Comparison of ENCODE assay signal across 10 cellular contexts in the genomic region with DNA sequence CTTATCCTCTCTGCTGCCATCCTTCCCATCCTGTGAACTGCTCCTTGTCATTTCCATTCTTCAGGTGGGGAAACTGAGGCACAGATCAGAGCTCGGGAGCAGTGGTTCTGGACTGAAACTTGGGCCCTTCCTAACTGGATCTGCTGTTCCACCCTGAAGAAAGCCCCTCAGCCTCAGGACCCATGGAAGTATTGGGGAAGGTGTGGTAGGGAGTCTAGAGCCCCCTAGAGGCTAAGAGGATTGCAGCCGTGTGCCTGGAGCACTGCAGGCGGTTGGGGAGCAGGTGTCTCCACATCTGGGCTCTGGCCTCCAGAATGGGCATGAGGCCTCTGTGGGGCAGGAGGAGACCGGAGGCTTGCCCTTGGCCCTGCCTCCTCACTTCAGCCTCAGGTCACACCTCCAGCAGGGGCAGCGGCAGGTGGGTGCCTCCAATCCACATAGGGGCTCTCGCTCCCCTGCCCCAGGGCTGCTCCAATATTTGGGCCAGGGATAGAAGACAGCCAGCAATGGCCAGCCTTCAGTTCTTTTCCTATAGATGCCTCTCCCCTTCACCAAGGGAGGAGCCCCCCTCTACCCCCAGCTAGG. TPM values are rescaled to one million over a fixed set of nuclear protein-coding genes. Genes with fewer than 3 reads are reported as not detected.
DNase-seq lines count a peak whose midpoint lies in the region; ATAC-seq, FAIRE-seq and TF ChIP-seq lines count a peak whose summit lies in the region.
"Had no signal": no experiment of that assay in that cellular context is flagged by ENCODE, and none has a peak within 500 bp of the region (broad histone marks: within the 10 kb centered on the region; RNA-seq: fewer than 3 reads in every experiment).

No MANE protein-coding gene starts in this region.

- CTCF ChIA-PET in GM10248 (lab: Yijun Ruan, JAX): interaction anchor here (0.9 to 1.8 kb wide), 8 partner anchors 9 to 169 kb away, joined by 3 to 9 read pairs (median 4); no protein-coding TSS in a partner anchor
- CTCF ChIA-PET in HepG2 (lab: Yijun Ruan, JAX; ENCODE audit: low intra/inter-chr PET ratio, low total read pairs): no interaction called here

- POLR2A ChIA-PET in GM10248 (lab: Yijun Ruan, JAX): no interaction called here
- POLR2A ChIA-PET in HepG2 (lab: Yijun Ruan, JAX): no interaction called here

- ATAC-seq in HepG2: peak; percentile 50
- ATAC-seq in activated T-cell treated with anti-CD3 and anti-CD28 coated beads, Interleukin-2, amount 50 U/mL, for 4 hours: no peak
- ATAC-seq: effector memory CD8-positive, alpha-beta T cell had no signal

- H2AFZ ChIP-seq in HepG2 (ENCODE audit: low read length): no peak overlapping the region

- 0 out of 2 replicates have a peak, but pooled peaks cover 2% of the 10 kb centered on the region for H3K4me1 ChIP-seq in HepG2 (ENCODE audit: insufficient read depth, low read length)

- H3K4me3 ChIP-seq in astrocyte of the cerebellum (ENCODE audit: low read depth, low read length): no peak overlapping the region
- H3K4me3 ChIP-seq in HepG2 (replicated peaks in 1 of 3; ENCODE audit: insufficient read depth in 1 of 3, low read depth in 2 of 3, low read length in 3 of 3): no peak overlapping the region

- H3K4me3 Mint-ChIP-seq in activated T-cell treated with anti-CD3 and anti-CD28 coated beads, Interleukin-2, amount 50 U/mL, for 4 hours: no peak overlapping the region
- H3K4me3 Mint-ChIP-seq: effector memory CD8-positive, alpha-beta T cell had no signal

- in situ Hi-C loops in astrocyte of the cerebellum (cut with HindIII; ENCODE audit: low sequenced_read_pairs): no loop called here
- in situ Hi-C loops in HepG2 (cut with HindIII; ENCODE audit: extremely low pct_ligation_motif_present, low pct_unique_long_range_greater_than_20kb): no loop called here

- 40% methylated on average over 4 of the region's 6 CpGs for WGBS in HepG2 (ENCODE audit: low lambda C conversion rate)

- no peaks in the 10 kb centered on the region for H3K36me3 ChIP-seq in HepG2 (replicated peaks in 1 of 2; ENCODE audit: control insufficient read depth in 1 of 2, insufficient read depth in 2 of 2, low read length in 2 of 2)

- intact Hi-C loops in HepG2 (cut with micrococcal nuclease; ENCODE audit: unreplicated experiment): no loop called here

- no peaks in the 10 kb centered on the region for H3K9me3 Mint-ChIP-seq in activated T-cell treated with anti-CD3 and anti-CD28 coated beads, Interleukin-2, amount 50 U/mL, for 4 hours
- H3K9me3 Mint-ChIP-seq: effector memory CD8-positive, alpha-beta T cell had no signal

- H3K4me2 ChIP-seq in HepG2 (ENCODE audit: low read depth, low read length): no peak overlapping the region

- FAIRE-seq in HepG2 (lab: Jason Lieb, UNC) (no peak), RCC 7860 (lab: Jason Lieb, UNC) (no peak)

- no peaks in the 10 kb centered on the region for H3K36me3 Mint-ChIP-seq in activated T-cell treated with anti-CD3 and anti-CD28 coated beads, Interleukin-2, amount 50 U/mL, for 4 hours (ENCODE audit: insufficient read depth)

- BruUV-seq in HepG2 (replicated peaks; lab: Mats Ljungman, UMichigan): no TSS peak

- H3K27ac ChIP-seq in HepG2 (ENCODE audit: extremely low read length, insufficient read depth, low read length): no peak overlapping the region

- TF ChIP-seq EP300 in HepG2 (IDR thresholded peaks at IDR 0.05; ENCODE audit: low read depth in 2 of 2, low read length in 2 of 2) (no peak), HepG2 (CRISPR knock-in tag; IDR thresholded peaks at IDR 0.05; ENCODE audit: borderline replicate concordance) (no peak)

- DNase-seq in GM10248 (ENCODE audit: extremely low spot score) (no peak), HuH-7 (ENCODE audit: low spot score) (peak; percentile 72), astrocyte of the cerebellum (ENCODE audit: low read depth) (no peak), HepG2 (ENCODE audit: low spot score) (no peak), RCC 7860 (ENCODE audit: low spot score) (no peak), amniotic stem cell (lab: John Stamatoyannopoulos, UW) (no peak)
- no peak for DNase-seq in activated T-cell treated with anti-CD3 and anti-CD28 coated beads, Interleukin-2, amount 50 U/mL, for 4 hours
- DNase-seq: activated gamma-delta T cell; effector memory CD8-positive, alpha-beta T cell had no signal

- peaks cover 23% of the 10 kb centered on the region for H3K27me3 Mint-ChIP-seq in activated T-cell treated with anti-CD3 and anti-CD28 coated beads, Interleukin-2, amount 50 U/mL, for 4 hours (ENCODE audit: low read depth)

- TF ChIP-seq RAD21 in HepG2 (CRISPR knock-in tag; IDR thresholded peaks at IDR 0.05): no peak

- TF ChIP-seq POLR2A in HepG2 (IDR thresholded peaks at IDR 0.05; ENCODE audit: insufficient read depth in 1 of 2, low read depth in 2 of 2, low read length in 2 of 2): no peak

- H3K79me2 ChIP-seq in HepG2 (ENCODE audit: insufficient read depth, low read length): no peaks in the 10 kb centered on the region

- no peaks in the 10 kb centered on the region for H3K9me3 ChIP-seq in HepG2 (ENCODE audit: low read length)

- TF ChIP-seq CTCF in GM10248 (IDR thresholded peaks at IDR 0.05; ENCODE audit: control extremely low read depth, extremely low read depth, low read depth, missing control alignments) (peak; percentile 49), astrocyte of the cerebellum (IDR thresholded peaks at IDR 0.05; ENCODE audit: low read depth, low read length, missing control alignments) (peak; percentile 41), HepG2 (CRISPR knock-in tag; IDR thresholded peaks at IDR 0.05) (peak; percentile 68)

- H3K4me1 Mint-ChIP-seq in activated T-cell treated with anti-CD3 and anti-CD28 coated beads, Interleukin-2, amount 50 U/mL, for 4 hours (ENCODE audit: low read depth): no peaks in the 10 kb centered on the region

- H3K27me3 ChIP-seq in HepG2 (ENCODE audit: control insufficient read depth in 1 of 2, insufficient read depth in 2 of 2, low read length in 2 of 2): peaks cover 12 to 72% of the 10 kb centered on the region in 2 experiments

- H4K20me1 ChIP-seq in HepG2 (ENCODE audit: insufficient read depth, low read length): no peaks in the 10 kb centered on the region

- H3K9ac ChIP-seq in HepG2 (ENCODE audit: insufficient read depth, low read depth, low read length): no peak overlapping the region

TF ChIP-seq in HepG2, 621 proteins besides CTCF, POLR2A, EP300 and RAD21 (continues in another document):
- TF ChIP-seq ZNF263 (CRISPR knock-in tag; IDR thresholded peaks at IDR 0.05) (peak; percentile 82), ZIK1 (CRISPR knock-in tag; IDR thresholded peaks at IDR 0.05; ENCODE audit: borderline replicate concordance, low read depth) (no peak), STAG1 (CRISPR knock-in tag; IDR thresholded peaks at IDR 0.05) (peak; percentile 45)

RNA-seq across cellular contexts. Expression of a gene that starts 28.1 kb away (rescaled TPM):
- not detected in 2 replicates for total RNA-seq in HepG2 (2016; rRNA removed; fragmentation: Illumina TruSeq; extraction: Trizol)
- total RNA-seq in HepG2 (2016; cell fraction: cytosol; rRNA removed; fragmentation: Illumina TruSeq; extraction: Trizol; ENCODE audit: low read depth): not detected in 2 replicates
- not detected in 2 replicates for total RNA-seq in HepG2 (2016; cell fraction: insoluble cytoplasmic fraction; rRNA removed; fragmentation: Illumina TruSeq; extraction: Trizol)
- total RNA-seq in HepG2 (2016; cell fraction: membrane; rRNA removed; fragmentation: Illumina TruSeq; extraction: Trizol): not detected in 2 replicates
- not detected in 2 replicates for total RNA-seq in HepG2 (2016; cell fraction: nucleus; rRNA removed; fragmentation: Illumina TruSeq; extraction: Trizol)
- not detected in 2 replicates for polyA plus RNA-seq in HepG2 (2011; rRNA removed)
- not detected in 2 replicates for polyA plus RNA-seq in HepG2 (2011; cell fraction: cytosol; rRNA removed)
- polyA plus RNA-seq in HepG2 (2011; cell fraction: nucleus; rRNA removed): not detected in 2 replicates
- polyA plus RNA-seq in HepG2 (2012): not detected in 2 replicates
- polyA plus RNA-seq in HepG2 (2016; cell fraction: cytosol; fragmentation: Illumina TruSeq; extraction: Trizol; ENCODE audit: low read depth): not detected in 2 replicates
- not detected in 2 replicates for polyA plus RNA-seq in HepG2 (2016; cell fraction: insoluble cytoplasmic fraction; fragmentation: Illumina TruSeq; extraction: Trizol; ENCODE audit: low read depth)
- not detected in 2 replicates for polyA plus RNA-seq in HepG2 (2016; cell fraction: membrane; fragmentation: Illumina TruSeq; extraction: Trizol; ENCODE audit: low read depth)
- not detected in 2 replicates for polyA plus RNA-seq in HepG2 (2016; cell fraction: nucleus; fragmentation: Illumina TruSeq; extraction: Trizol; ENCODE audit: insufficient read depth, low read depth)
- not detected in 2 replicates for polyA minus RNA-seq in HepG2 (2011; rRNA and poly(A)+ RNA removed; ENCODE audit: low replicate concordance)
- polyA minus RNA-seq in HepG2 (2011; cell fraction: cytosol; rRNA and poly(A)+ RNA removed): not detected in 2 replicates
- not detected in 2 replicates for polyA minus RNA-seq in HepG2 (2011; cell fraction: nucleus; rRNA and poly(A)+ RNA removed)
- total RNA-seq in activated T-cell treated with anti-CD3 and anti-CD28 coated beads, Interleukin-2, amount 50 U/mL, for 4 hours: not detected
- total RNA-seq: NCI-H460 had no signal

RNA-seq across cellular contexts. Expression of a gene that starts 54.4 kb away (rescaled TPM):
- 4.7 and 6.2 TPM in 2 replicates for total RNA-seq in HepG2 (2016; rRNA removed; fragmentation: Illumina TruSeq; extraction: Trizol)
- total RNA-seq in HepG2 (2016; cell fraction: cytosol; rRNA removed; fragmentation: Illumina TruSeq; extraction: Trizol; ENCODE audit: low read depth): 1.6 and 1.7 TPM in 2 replicates
- 3.4 and 6.3 TPM in 2 replicates for total RNA-seq in HepG2 (2016; cell fraction: insoluble cytoplasmic fraction; rRNA removed; fragmentation: Illumina TruSeq; extraction: Trizol)
- total RNA-seq in HepG2 (2016; cell fraction: membrane; rRNA removed; fragmentation: Illumina TruSeq; extraction: Trizol): 4.7 and 5.3 TPM in 2 replicates
- total RNA-seq in HepG2 (2016; cell fraction: nucleus; rRNA removed; fragmentation: Illumina TruSeq; extraction: Trizol): 5.3 and 7.2 TPM in 2 replicates
- 3.4 and 3.5 TPM in 2 replicates for polyA plus RNA-seq in HepG2 (2011; rRNA removed)
- polyA plus RNA-seq in HepG2 (2011; cell fraction: cytosol; rRNA removed): 2.0 and 3.5 TPM in 2 replicates
- polyA plus RNA-seq in HepG2 (2011; cell fraction: nucleus; rRNA removed): 9.7 and 17.3 TPM in 2 replicates
- polyA plus RNA-seq in HepG2 (2012): 2.2 and 2.3 TPM in 2 replicates
- polyA plus RNA-seq in HepG2 (2016; cell fraction: cytosol; fragmentation: Illumina TruSeq; extraction: Trizol; ENCODE audit: low read depth): 1.4 and 2.2 TPM in 2 replicates
- polyA plus RNA-seq in HepG2 (2016; cell fraction: insoluble cytoplasmic fraction; fragmentation: Illumina TruSeq; extraction: Trizol; ENCODE audit: low read depth): 9.5 and 11.1 TPM in 2 replicates
- 4.3 and 4.5 TPM in 2 replicates for polyA plus RNA-seq in HepG2 (2016; cell fraction: membrane; fragmentation: Illumina TruSeq; extraction: Trizol; ENCODE audit: low read depth)
- 16.4 and 19.9 TPM in 2 replicates for polyA plus RNA-seq in HepG2 (2016; cell fraction: nucleus; fragmentation: Illumina TruSeq; extraction: Trizol; ENCODE audit: insufficient read depth, low read depth)
- polyA minus RNA-seq in HepG2 (2011; rRNA and poly(A)+ RNA removed; ENCODE audit: low replicate concordance): 4.7 and 24.9 TPM in 2 replicates
- polyA minus RNA-seq in HepG2 (2011; cell fraction: cytosol; rRNA and poly(A)+ RNA removed): 3.4 and 3.9 TPM in 2 replicates
- 1.2 and 5.0 TPM in 2 replicates for polyA minus RNA-seq in HepG2 (2011; cell fraction: nucleus; rRNA and poly(A)+ RNA removed)
- 10 to 100 TPM in 2 of 3 donors, 1 to 10 TPM in 1; 2.3 to 13.7 (median 12.2) TPM for total RNA-seq in activated T-cell treated with anti-CD3 and anti-CD28 coated beads, Interleukin-2, amount 50 U/mL, for 4 hours
